In the genomic region with DNA sequence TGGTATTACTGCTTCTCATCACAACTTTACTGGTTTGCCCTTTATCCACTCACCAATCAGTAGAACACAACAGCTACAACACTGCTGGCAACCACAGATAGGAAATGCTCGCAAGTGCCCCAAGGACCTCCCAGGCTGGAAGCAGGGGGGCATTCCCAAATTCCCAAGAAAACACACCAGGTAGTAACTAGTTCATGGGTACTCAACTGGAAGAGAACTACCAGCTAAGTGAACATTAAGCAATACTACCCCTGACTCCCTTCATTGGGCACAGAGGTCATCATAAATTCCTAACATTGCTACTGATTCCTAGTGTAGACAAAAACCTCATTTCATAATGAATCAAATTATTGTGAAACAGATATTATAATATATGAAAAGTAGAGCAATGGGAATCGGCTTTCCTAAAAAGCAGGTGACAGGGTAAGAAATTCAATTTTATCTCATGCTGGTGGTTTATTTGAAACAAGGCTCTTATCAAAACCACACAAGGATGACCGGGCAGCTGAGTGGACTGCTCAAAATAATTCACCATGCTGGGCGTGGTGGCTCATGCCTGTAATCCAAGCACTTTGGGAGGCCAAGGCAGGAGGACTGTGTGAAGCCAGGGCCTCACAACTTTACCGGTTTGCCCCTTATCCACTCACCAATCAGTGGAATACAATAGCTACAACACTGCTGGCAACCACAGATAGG, we compare ENCODE assay signal across 16 cellular contexts.
DNase-seq lines count a peak whose midpoint lies in the region; ATAC-seq and TF ChIP-seq lines count a peak whose summit lies in the region.
"Had no signal": no experiment of that assay in that cellular context is flagged by ENCODE, and none has a peak within 500 bp of the region (broad histone marks: within the 10 kb centered on the region; RNA-seq: fewer than 3 reads in every experiment).

No MANE protein-coding gene starts in this region.

- no peak for TF ChIP-seq POLR2A in stomach (IDR thresholded peaks at IDR 0.05)

- no peak overlapping the region for H3K27ac ChIP-seq in stomach
- H3K27ac ChIP-seq: C4-2B, PC-9 had no signal

- DNase-seq in natural killer cell: no peak
- no peak for DNase-seq in natural killer cell treated with Interleukin-12 subunit alpha and Interleukin-12 subunit beta and Interleukin-15 and Interleukin-18, amount 100 ng/mL, for 72 hours (ENCODE audit: low spot score)
- DNase-seq in fibroblast of villous mesenchyme (ENCODE audit: low read depth): peak; percentile 38
- DNase-seq in myocyte (ENCODE audit: low read depth): peak; percentile 67
- DNase-seq in stimulated activated effector memory CD8-positive, alpha-beta T cell treated with anti-CD3 and anti-CD28 coated beads, Interleukin-12 subunit alpha, Interleukin-12 subunit beta, amount 100 ng/mL, for 72 hours (ENCODE audit: low spot score in 2 of 2): no peak
- DNase-seq in stomach: no peak
- no peak for DNase-seq in dermis blood vessel endothelial cell
- no peak for DNase-seq in CD1c-positive myeloid dendritic cell (ENCODE audit: extremely low spot score)
- DNase-seq: 8988T, COR-L47, DMS53, NCI-H1694 treated with DMSO at 0.1 percent for 48 hours had no signal

- peak overlapping the region; percentile 20 to 61 for H3K27ac Mint-ChIP-seq in natural killer cell
- no peak overlapping the region for H3K27ac Mint-ChIP-seq in natural killer cell treated with Interleukin-12 subunit alpha and Interleukin-12 subunit beta and Interleukin-15 and Interleukin-18, amount 100 ng/mL, for 72 hours
- H3K27ac Mint-ChIP-seq in stimulated activated effector memory CD8-positive, alpha-beta T cell treated with anti-CD3 and anti-CD28 coated beads, Interleukin-12 subunit alpha, Interleukin-12 subunit beta, amount 100 ng/mL, for 72 hours: no peak overlapping the region

- no peaks in the 10 kb centered on the region for H3K27me3 Mint-ChIP-seq in natural killer cell (ENCODE audit: low read depth in 2 of 2)
- H3K27me3 Mint-ChIP-seq in natural killer cell treated with Interleukin-12 subunit alpha and Interleukin-12 subunit beta and Interleukin-15 and Interleukin-18, amount 100 ng/mL, for 72 hours: no peaks in the 10 kb centered on the region

- H3K36me3 Mint-ChIP-seq in natural killer cell: peaks cover 21% of the 10 kb centered on the region
- H3K36me3 Mint-ChIP-seq in natural killer cell treated with Interleukin-12 subunit alpha and Interleukin-12 subunit beta and Interleukin-15 and Interleukin-18, amount 100 ng/mL, for 72 hours: peaks cover 4% of the 10 kb centered on the region
- H3K36me3 Mint-ChIP-seq in stimulated activated effector memory CD8-positive, alpha-beta T cell treated with anti-CD3 and anti-CD28 coated beads, Interleukin-12 subunit alpha, Interleukin-12 subunit beta, amount 100 ng/mL, for 72 hours: no peaks in the 10 kb centered on the region

- H3K36me3 ChIP-seq in stomach: peaks cover 20 to 92% (median 80%) of the 10 kb centered on the region in 4 donors
- H3K36me3 ChIP-seq: HAP-1 had no signal

- H3K4me1 ChIP-seq in stomach: peaks cover 0 to 34% (median 18%) of the 10 kb centered on the region in 4 donors
- H3K4me1 ChIP-seq: HAP-1 had no signal

- TF ChIP-seq CTCF in natural killer cell (IDR thresholded peaks at IDR 0.05): no peak
- TF ChIP-seq CTCF in fibroblast of villous mesenchyme (IDR thresholded peaks at IDR 0.05; ENCODE audit: insufficient read depth, low read depth, low read length): no peak
- TF ChIP-seq CTCF in stomach (IDR thresholded peaks at IDR 0.05): no peak

- H3K4me3 ChIP-seq in fibroblast of villous mesenchyme (ENCODE audit: low read depth, low read length) (no peak overlapping the region), stomach (no peak overlapping the region)
- H3K4me3 ChIP-seq: HAP-1, PC-9 had no signal

- H3K4me1 Mint-ChIP-seq in natural killer cell: peaks cover 22 to 32% of the 10 kb centered on the region in 2 donors
- peaks cover 7 to 24% of the 10 kb centered on the region in 2 donors for H3K4me1 Mint-ChIP-seq in natural killer cell treated with Interleukin-12 subunit alpha and Interleukin-12 subunit beta and Interleukin-15 and Interleukin-18, amount 100 ng/mL, for 72 hours (ENCODE audit: low read depth in 2 of 2)
- H3K4me1 Mint-ChIP-seq in stimulated activated effector memory CD8-positive, alpha-beta T cell treated with anti-CD3 and anti-CD28 coated beads, Interleukin-12 subunit alpha, Interleukin-12 subunit beta, amount 100 ng/mL, for 72 hours: no peaks in the 10 kb centered on the region

- no peak for TF ChIP-seq EP300 in stomach (IDR thresholded peaks at IDR 0.05)

- H3K9me3 ChIP-seq in stomach: no peaks in the 10 kb centered on the region
- H3K9me3 ChIP-seq: HAP-1 had no signal

- H3K4me3 Mint-ChIP-seq in natural killer cell: no peak overlapping the region
- H3K4me3 Mint-ChIP-seq in natural killer cell treated with Interleukin-12 subunit alpha and Interleukin-12 subunit beta and Interleukin-15 and Interleukin-18, amount 100 ng/mL, for 72 hours: no peak overlapping the region
- H3K4me3 Mint-ChIP-seq in stimulated activated effector memory CD8-positive, alpha-beta T cell treated with anti-CD3 and anti-CD28 coated beads, Interleukin-12 subunit alpha, Interleukin-12 subunit beta, amount 100 ng/mL, for 72 hours: no peak overlapping the region

- no peaks in the 10 kb centered on the region for H3K9me3 Mint-ChIP-seq in natural killer cell
- no peaks in the 10 kb centered on the region for H3K9me3 Mint-ChIP-seq in natural killer cell treated with Interleukin-12 subunit alpha and Interleukin-12 subunit beta and Interleukin-15 and Interleukin-18, amount 100 ng/mL, for 72 hours
- H3K9me3 Mint-ChIP-seq in stimulated activated effector memory CD8-positive, alpha-beta T cell treated with anti-CD3 and anti-CD28 coated beads, Interleukin-12 subunit alpha, Interleukin-12 subunit beta, amount 100 ng/mL, for 72 hours: no peaks in the 10 kb centered on the region

- ATAC-seq in natural killer cell: no peak
- no peak for ATAC-seq in natural killer cell treated with Interleukin-12 subunit alpha and Interleukin-12 subunit beta and Interleukin-15 and Interleukin-18, amount 100 ng/mL, for 72 hours
- ATAC-seq in stimulated activated effector memory CD8-positive, alpha-beta T cell treated with anti-CD3 and anti-CD28 coated beads, Interleukin-12 subunit alpha, Interleukin-12 subunit beta, amount 100 ng/mL, for 72 hours: no peak
- ATAC-seq: Right ventricle myocardium inferior had no signal

- 44 to 68% (median 48%) methylated on average over 5 of the region's 5 CpGs for WGBS in stomach, 5 donors

- intact Hi-C loops in natural killer cell (cut with micrococcal nuclease): no loop called here
- intact Hi-C loops in stomach (cut with DNase I; ENCODE audit: low total_unique reads): no loop called here

- H3K27me3 ChIP-seq in stomach: no peaks in the 10 kb centered on the region

Comparison
In these comparisons a context has a peak if more than half of its experiments do, and no peak if none do; other contexts are left out.
1. H3K27ac Mint-ChIP-seq: peak in natural killer cell (2 of 2); none in natural killer cell treated with Interleukin-12 subunit alpha and Interleukin-12 subunit beta and Interleukin-15 and Interleukin-18, amount 100 ng/mL, for 72 hours (0 of 2) and stimulated activated effector memory CD8-positive, alpha-beta T cell treated with anti-CD3 and anti-CD28 coated beads, Interleukin-12 subunit alpha, Interleukin-12 subunit beta, amount 100 ng/mL, for 72 hours (single experiment).
2. DNase-seq: peak in fibroblast of villous mesenchyme (single experiment) and myocyte (single experiment); none in natural killer cell (single experiment), natural killer cell treated with Interleukin-12 subunit alpha and Interleukin-12 subunit beta and Interleukin-15 and Interleukin-18, amount 100 ng/mL, for 72 hours (single experiment), stimulated activated effector memory CD8-positive, alpha-beta T cell treated with anti-CD3 and anti-CD28 coated beads, Interleukin-12 subunit alpha, Interleukin-12 subunit beta, amount 100 ng/mL, for 72 hours (0 of 2), stomach (single experiment), dermis blood vessel endothelial cell (single experiment) and CD1c-positive myeloid dendritic cell (single experiment).